ENCODE assay signal across 22 cellular contexts in genomic region chr7:144568234-144568633, GRCh38.
DNase-seq lines count a peak whose midpoint lies in the region; ATAC-seq, FAIRE-seq and TF ChIP-seq lines count a peak whose summit lies in the region.
"Had no signal": no experiment of that assay in that cellular context is flagged by ENCODE, and none has a peak within 500 bp of the region (broad histone marks: within the 10 kb centered on the region; RNA-seq: fewer than 3 reads in every experiment).

No MANE protein-coding gene starts in this region.

- TF ChIP-seq CTCF in HepG2 (CRISPR knock-in tag; IDR thresholded peaks at IDR 0.05) (no peak), right lobe of liver (IDR thresholded peaks at IDR 0.05) (no peak), IMR-90 (conservative IDR thresholded peaks at IDR 0.05; ENCODE audit: low read depth, low read length) (no peak), H1 (IDR thresholded peaks at IDR 0.05; ENCODE audit: control extremely low read depth in 1 of 3, insufficient read depth in 1 of 3, low read depth in 1 of 3, low read length in 3 of 3) (no peak), nephron (IDR thresholded peaks at IDR 0.05; ENCODE audit: unreplicated experiment in 3 of 3) (no peak), CD14-positive monocyte (IDR thresholded peaks at IDR 0.05) (no peak)

- H3K27ac ChIP-seq in HepG2 (ENCODE audit: extremely low read length, insufficient read depth, low read length): no peak overlapping the region
- no peak overlapping the region for H3K27ac ChIP-seq in right lobe of liver
- H3K27ac ChIP-seq in IMR-90 (ENCODE audit: insufficient read depth, low read length): no peak overlapping the region
- no peak overlapping the region for H3K27ac ChIP-seq in H1 (ENCODE audit: low read depth, low read length)
- H3K27ac ChIP-seq: 22Rv1, BLaER1 had no signal

- no peak overlapping the region for H2AK9ac ChIP-seq in IMR-90 (replicated peaks; ENCODE audit: low read depth, low read length, poor library complexity)

- DNase-seq in HepG2 (ENCODE audit: low spot score): no peak
- DNase-seq in right lobe of liver: no peak
- DNase-seq in IMR-90: no peak
- no peak for DNase-seq in H1 (ENCODE audit: low read depth in 1 of 2, low spot score in 2 of 2)
- no peak for DNase-seq in CD14-positive monocyte (ENCODE audit: low spot score)
- DNase-seq: ACHN; BE2C; C1 segment of cervical spinal cord; Caco-2; Calu3; CD4-positive, alpha-beta T cell; CD8-positive, alpha-beta T cell; DMS79 treated with DMSO at 0.1 percent for 48 hours; GF-D8 had no signal

- no peak overlapping the region for H2BK12ac ChIP-seq in H1 (ENCODE audit: low read depth, low read length)

- no peak for FAIRE-seq in HepG2 (lab: Jason Lieb, UNC)
- FAIRE-seq in H1 (lab: Jason Lieb, UNC): no peak
- FAIRE-seq: D721Med, G401.6, GM12891 had no signal

- BruUV-seq in HepG2 (replicated peaks; lab: Mats Ljungman, UMichigan) (no TSS peak), IMR-90 (replicated peaks; lab: Mats Ljungman, UMichigan) (no TSS peak)

- H4K20me1 ChIP-seq in HepG2 (ENCODE audit: insufficient read depth, low read length): no peaks in the 10 kb centered on the region
- H4K20me1 ChIP-seq in IMR-90 (ENCODE audit: insufficient read depth, low read length): no peaks in the 10 kb centered on the region
- H4K20me1 ChIP-seq in H1 (replicated peaks in 1 of 2; ENCODE audit: control insufficient read depth in 1 of 2, insufficient read depth in 2 of 2, low read length in 2 of 2): no peaks in the 10 kb centered on the region
- H4K20me1 ChIP-seq: BLaER1 had no signal

- no peak for TF ChIP-seq EP300 in HepG2 (IDR thresholded peaks at IDR 0.05; ENCODE audit: low read depth in 2 of 2, low read length in 2 of 2)
- no peak for TF ChIP-seq EP300 in HepG2 (CRISPR knock-in tag; IDR thresholded peaks at IDR 0.05; ENCODE audit: borderline replicate concordance)
- no peak for TF ChIP-seq EP300 in H1 (IDR thresholded peaks at IDR 0.05; ENCODE audit: borderline replicate concordance in 1 of 2, low read depth in 2 of 2, low read length in 2 of 2)

- H4K8ac ChIP-seq in IMR-90 (ENCODE audit: low read depth in 2 of 2, low read length in 2 of 2): no peak overlapping the region
- no peak overlapping the region for H4K8ac ChIP-seq in H1 (ENCODE audit: extremely low read depth, insufficient read depth, low read length)

- intact Hi-C loops in HepG2 (cut with micrococcal nuclease; ENCODE audit: unreplicated experiment) (no loop called here), right lobe of liver (cut with DNase I) (no loop called here), IMR-90 (cut with micrococcal nuclease) (no loop called here), CD14-positive monocyte (cut with micrococcal nuclease) (no loop called here)

- in situ Hi-C loops in HepG2 (cut with HindIII; ENCODE audit: extremely low pct_ligation_motif_present, low pct_unique_long_range_greater_than_20kb) (no loop called here), IMR-90 (cut with MboI; ENCODE audit: low sequenced_read_pairs) (no loop called here)

- H2AFZ ChIP-seq in HepG2 (ENCODE audit: low read length) (no peak overlapping the region), IMR-90 (replicated peaks; ENCODE audit: low read length, poor library complexity) (no peak overlapping the region), H1 (ENCODE audit: low read length) (no peak overlapping the region)

- TF ChIP-seq RAD21 in HepG2 (CRISPR knock-in tag; IDR thresholded peaks at IDR 0.05) (no peak), IMR-90 (IDR thresholded peaks at IDR 0.05; ENCODE audit: low read length) (no peak), H1 (IDR thresholded peaks at IDR 0.05 in 1 of 2, conservative IDR thresholded peaks at IDR 0.05 in 1 of 2; ENCODE audit: low read depth in 2 of 2, low read length in 2 of 2) (no peak)

- H4K91ac ChIP-seq in IMR-90 (ENCODE audit: insufficient read depth, low read depth, low read length) (no peak overlapping the region), H1 (replicated peaks; ENCODE audit: insufficient read length, low read length) (no peak overlapping the region)

- H3K9ac ChIP-seq in HepG2 (ENCODE audit: insufficient read depth, low read depth, low read length): no peak overlapping the region
- H3K9ac ChIP-seq in IMR-90 (ENCODE audit: low read depth, low read length): no peak overlapping the region
- H3K9ac ChIP-seq in H1 (replicated peaks in 1 of 4; ENCODE audit: extremely low read depth in 1 of 4, low read depth in 3 of 4, low read length in 3 of 4): no peak overlapping the region
- H3K9ac ChIP-seq: BLaER1 had no signal

- no peaks in the 10 kb centered on the region for H3K4me1 Mint-ChIP-seq in nephron
- no peaks in the 10 kb centered on the region for H3K4me1 Mint-ChIP-seq in CD14-positive monocyte

- no peak overlapping the region for H2BK5ac ChIP-seq in IMR-90 (ENCODE audit: low read depth, low read length, poor library complexity, severe bottlenecking)
- H2BK5ac ChIP-seq in H1 (ENCODE audit: low read depth, low read length): no peak overlapping the region

- H3K23me2 ChIP-seq in H1 (ENCODE audit: low read depth, low read length): no peaks in the 10 kb centered on the region

- H2BK15ac ChIP-seq in IMR-90 (ENCODE audit: low read depth, low read length) (no peak overlapping the region), H1 (ENCODE audit: low read length) (no peak overlapping the region)

- H3K56ac ChIP-seq in IMR-90 (ENCODE audit: extremely low read depth, insufficient read depth, low read length): no peak overlapping the region
- H3K56ac ChIP-seq in H1 (replicated peaks; ENCODE audit: insufficient read length, low read depth, low read length): no peak overlapping the region

- H2AK5ac ChIP-seq in IMR-90 (ENCODE audit: low read depth, low read length) (no peak overlapping the region), H1 (ENCODE audit: low read depth, low read length) (no peak overlapping the region)

- H3K9me3 Mint-ChIP-seq in nephron (no peaks in the 10 kb centered on the region), CD14-positive monocyte (peaks cover 0 to 20% (median 2%) of the 10 kb centered on the region in 7 donors)
- H3K9me3 Mint-ChIP-seq: CD4-positive, alpha-beta T cell had no signal

- H2BK120ac ChIP-seq in IMR-90 (ENCODE audit: low read depth, low read length) (no peak overlapping the region), H1 (replicated peaks; ENCODE audit: low read depth, low read length) (no peak overlapping the region)

- H3K27me3 ChIP-seq in HepG2 (ENCODE audit: control insufficient read depth in 1 of 2, insufficient read depth in 2 of 2, low read length in 2 of 2) (no peaks in the 10 kb centered on the region), right lobe of liver (no peaks in the 10 kb centered on the region), IMR-90 (ENCODE audit: control insufficient read depth, insufficient read depth, low read length) (no peaks in the 10 kb centered on the region), H1 (replicated peaks in 1 of 4; ENCODE audit: control insufficient read depth in 3 of 4, extremely low read depth in 1 of 4, insufficient read depth in 3 of 4, low read length in 3 of 4) (no peaks in the 10 kb centered on the region)
- H3K27me3 ChIP-seq: BE2C, BLaER1 had no signal

- H3K4me3 Mint-ChIP-seq in nephron (no peak overlapping the region), CD14-positive monocyte (no peak overlapping the region)
- H3K4me3 Mint-ChIP-seq: CD4-positive, alpha-beta T cell; CD8-positive, alpha-beta T cell had no signal

- H3K79me1 ChIP-seq in IMR-90 (ENCODE audit: low read depth in 1 of 2, low read length in 2 of 2) (no peaks in the 10 kb centered on the region), H1 (ENCODE audit: low read depth, low read length) (no peaks in the 10 kb centered on the region)

- WGBS in HepG2 (ENCODE audit: low lambda C conversion rate): 1% methylated on average over 3 of the region's 3 CpGs
- WGBS in right lobe of liver (ENCODE audit: insufficient coverage, low coverage, low lambda C conversion rate, missing lambda C conversion rate): 85% methylated on average over 3 of the region's 3 CpGs
- no CpG with 5 or more reads among the region's 3 CpGs for WGBS in IMR-90 (ENCODE audit: extremely low coverage in 2 of 2, insufficient read length in 1 of 2), 2 experiments
- 91% methylated on average over 3 of the region's 3 CpGs; no CpG with 5 or more reads in 1 of the 2 experiments for WGBS in H1 (ENCODE audit: extremely low coverage in 1 of 2, insufficient coverage in 1 of 2, insufficient read length in 1 of 2, insufficient replicate concordance in 2 of 2, low coverage in 1 of 2, low lambda C conversion rate in 2 of 2, missing lambda C conversion rate in 1 of 2), 2 experiments

- CTCF ChIA-PET in HepG2 (lab: Yijun Ruan, JAX; ENCODE audit: low intra/inter-chr PET ratio, low total read pairs): no interaction called here
- CTCF ChIA-PET in IMR-90 (lab: Yijun Ruan, JAX): no interaction called here
- CTCF ChIA-PET in H1 (lab: Charles Lee; ENCODE audit: partially characterized antibody): no interaction called here

- H3K36me3 Mint-ChIP-seq in nephron (ENCODE audit: low read depth): no peaks in the 10 kb centered on the region
- H3K36me3 Mint-ChIP-seq in CD14-positive monocyte: peaks cover 3 to 6% of the 10 kb centered on the region in 2 donors

- POLR2A ChIA-PET in HepG2 (lab: Yijun Ruan, JAX): no interaction called here
- POLR2A ChIA-PET in IMR-90 (lab: Charles Lee; ENCODE audit: unreplicated experiment): no interaction called here
- POLR2A ChIA-PET in H1 (lab: Charles Lee; ENCODE audit: partially characterized antibody): no interaction called here

- H3K4me2 ChIP-seq in HepG2 (ENCODE audit: low read depth, low read length) (no peak overlapping the region), IMR-90 (ENCODE audit: low read depth, low read length) (no peak overlapping the region), H1 (ENCODE audit: insufficient read depth in 1 of 2, low read depth in 2 of 2, low read length in 2 of 2) (no peak overlapping the region)
- H3K4me2 ChIP-seq: BLaER1 had no signal

- H2BK20ac ChIP-seq in IMR-90 (ENCODE audit: low read depth, low read length) (no peak overlapping the region), H1 (ENCODE audit: low read length) (no peak overlapping the region)

- ATAC-seq in HepG2: no peak
- no peak for ATAC-seq in right lobe of liver
- ATAC-seq in IMR-90 (ENCODE audit: low read depth): no peak
- no peak for ATAC-seq in GM21423 (IDR thresholded peaks at IDR 0.05; ENCODE audit: unreplicated experiment)
- no peak for ATAC-seq in HG02610 (IDR thresholded peaks at IDR 0.05; ENCODE audit: unreplicated experiment)
- ATAC-seq: CD8-positive, alpha-beta T cell had no signal

- H3K4me3 ChIP-seq in HepG2 (replicated peaks in 1 of 3; ENCODE audit: insufficient read depth in 1 of 3, low read depth in 2 of 3, low read length in 3 of 3) (no peak overlapping the region), right lobe of liver (no peak overlapping the region), IMR-90 (ENCODE audit: insufficient read depth, low read depth, low read length) (no peak overlapping the region), H1 (ENCODE audit: extremely low read depth in 1 of 4, insufficient read depth in 2 of 4, low read depth in 3 of 4, low read length in 4 of 4) (no peak overlapping the region)
- H3K4me3 ChIP-seq: BLaER1 had no signal

- H3K27me3 Mint-ChIP-seq in nephron (ENCODE audit: low read depth): no peaks in the 10 kb centered on the region
- H3K27me3 Mint-ChIP-seq in CD14-positive monocyte (ENCODE audit: low read depth in 3 of 3): no peaks in the 10 kb centered on the region
- H3K27me3 Mint-ChIP-seq: CD4-positive, alpha-beta T cell had no signal

- no peaks in the 10 kb centered on the region for H3K4me1 ChIP-seq in HepG2 (ENCODE audit: insufficient read depth, low read length)
- no peaks in the 10 kb centered on the region for H3K4me1 ChIP-seq in right lobe of liver
- no peaks in the 10 kb centered on the region for H3K4me1 ChIP-seq in IMR-90 (ENCODE audit: control insufficient read depth, insufficient read depth, low read length)
- H3K4me1 ChIP-seq in H1 (replicated peaks in 1 of 4; ENCODE audit: control insufficient read depth in 3 of 4, insufficient read depth in 4 of 4, low read length in 3 of 4): peaks cover 0 to 6% (median 1%) of the 10 kb centered on the region in 4 experiments; a peak in 3 of 7 replicates
- H3K4me1 ChIP-seq: BE2C, BLaER1, Caco-2 had no signal

- TF ChIP-seq POLR2A in HepG2 (IDR thresholded peaks at IDR 0.05; ENCODE audit: insufficient read depth in 1 of 2, low read depth in 2 of 2, low read length in 2 of 2) (no peak), right lobe of liver (IDR thresholded peaks at IDR 0.05) (no peak), IMR-90 (IDR thresholded peaks at IDR 0.05; ENCODE audit: low read depth, low read length) (no peak), H1 (IDR thresholded peaks at IDR 0.05; ENCODE audit: control extremely low read depth in 1 of 2, low read depth in 2 of 2, low read length in 2 of 2) (no peak)

- H3K14ac ChIP-seq in IMR-90 (replicated peaks; ENCODE audit: low read depth, low read length) (no peak overlapping the region), H1 (ENCODE audit: insufficient read length) (no peak overlapping the region)

- H3K4ac ChIP-seq in IMR-90 (ENCODE audit: low read depth, low read length): no peak overlapping the region
- no peak overlapping the region for H3K4ac ChIP-seq in H1 (replicated peaks; ENCODE audit: insufficient read length, low read depth, low read length)

- H3K27ac Mint-ChIP-seq in nephron: peak overlapping the region; percentile 60 to 78 (median 62)
- H3K27ac Mint-ChIP-seq in CD14-positive monocyte: no peak overlapping the region
- H3K27ac Mint-ChIP-seq: CD4-positive, alpha-beta T cell; CD8-positive, alpha-beta T cell had no signal

- dilution Hi-C loops in IMR-90 (cut with HindIII; ENCODE audit: low sequenced_read_pairs, unreplicated experiment): no loop called here

- no peaks in the 10 kb centered on the region for H3K9me1 ChIP-seq in IMR-90 (ENCODE audit: insufficient read depth, low read length)

- H3K36me3 ChIP-seq in HepG2 (replicated peaks in 1 of 2; ENCODE audit: control insufficient read depth in 1 of 2, insufficient read depth in 2 of 2, low read length in 2 of 2) (no peaks in the 10 kb centered on the region), right lobe of liver (no peaks in the 10 kb centered on the region), IMR-90 (ENCODE audit: control insufficient read depth, insufficient read depth, low read length) (no peaks in the 10 kb centered on the region), H1 (ENCODE audit: control insufficient read depth in 2 of 4, insufficient read depth in 4 of 4, low read length in 3 of 4) (no peaks in the 10 kb centered on the region)
- H3K36me3 ChIP-seq: BE2C, BLaER1 had no signal

- H3K23ac ChIP-seq in IMR-90 (ENCODE audit: low read depth, low read length) (no peak overlapping the region), H1 (ENCODE audit: insufficient read length) (no peak overlapping the region)

- no peaks in the 10 kb centered on the region for H3K79me2 ChIP-seq in HepG2 (ENCODE audit: insufficient read depth, low read length)
- no peaks in the 10 kb centered on the region for H3K79me2 ChIP-seq in H1 (ENCODE audit: control insufficient read depth in 1 of 2, insufficient read depth in 2 of 2, low read length in 2 of 2)

- H3K18ac ChIP-seq in IMR-90 (ENCODE audit: low read depth, low read length) (no peak overlapping the region), H1 (ENCODE audit: extremely low read depth, low read length) (no peak overlapping the region)

- H4K5ac ChIP-seq in IMR-90 (ENCODE audit: low read depth, low read length) (no peak overlapping the region), H1 (ENCODE audit: insufficient read length, low read depth, low read length) (no peak overlapping the region)

- H3K9me3 ChIP-seq in HepG2 (ENCODE audit: low read length): no peaks in the 10 kb centered on the region
- H3K9me3 ChIP-seq in right lobe of liver: no peaks in the 10 kb centered on the region
- H3K9me3 ChIP-seq in IMR-90 (ENCODE audit: control insufficient read depth, insufficient read depth, low read length): peaks cover 5% of the 10 kb centered on the region; the same call in 1 of the 2 replicates
- 0 out of 4 replicates have a peak, but pooled peaks cover 0 to 2% of the 10 kb centered on the region in 2 experiments for H3K9me3 ChIP-seq in H1 (ENCODE audit: insufficient read depth in 2 of 2, low read depth in 1 of 2, low read length in 1 of 2)
- H3K9me3 ChIP-seq: BE2C, BLaER1, Caco-2 had no signal

Comparison
In these comparisons a context has a peak if more than half of its experiments do, and no peak if none do; other contexts are left out.
1. H3K27ac Mint-ChIP-seq: peak in nephron (3 of 3); none in CD14-positive monocyte (0 of 7).
2. Of the 41 proteins assayed by ChIP-seq in both HepG2 and H1: peak only in HepG2: none; only in H1: none; in both: MAFK; in neither: 40.